8 cellular contexts compared by ENCODE assay signal in genomic region chr4:175536852-175537453, GRCh38.
DNase-seq lines count a peak whose midpoint lies in the region; ATAC-seq and TF ChIP-seq lines count a peak whose summit lies in the region.

No MANE protein-coding gene starts in this region.

- H3K79me2 ChIP-seq in HCT116 (ENCODE audit: insufficient read depth, low read length) = no peaks in the 10 kb centered on the region

- no peak overlapping the region for H3K9ac ChIP-seq in HCT116 (ENCODE audit: low read length)

- intact Hi-C loops in HCT116 (cut with micrococcal nuclease) = loop anchor here (1.0 to 10.0 kb wide), 4 partner anchors 262 to 1172 kb away; no protein-coding TSS in a partner anchor
- intact Hi-C loops in right lobe of liver (cut with DNase I) = no loop called here
- intact Hi-C loops in activated T-helper 2 cell treated with anti-CD3 and anti-CD28 coated beads, Interferon-gamma antibody, Interleukin-2, Interleukin-4, amounts not matched to agents 10 μg/mL and 5 μg/mL and 100 μg/mL, durations not matched to agents 14 hours and 24 hours and 36 hours (cut with micrococcal nuclease) = loop anchor here (10.0 kb wide), 1 partner anchor 1172 kb away; no protein-coding TSS in a partner anchor
- intact Hi-C loops in vagina (cut with DNase I) = no loop called here

- peaks cover 4% of the 10 kb centered on the region for H3K4me1 Mint-ChIP-seq in brain
- no peaks in the 10 kb centered on the region for H3K4me1 Mint-ChIP-seq in activated T-helper 2 cell treated with anti-CD3 and anti-CD28 coated beads, Interferon-gamma antibody, Interleukin-2, Interleukin-4, amounts not matched to agents 10 μg/mL and 5 μg/mL and 100 μg/mL, durations not matched to agents 14 hours and 24 hours and 36 hours (ENCODE audit: low read depth)

- H3K36me3 Mint-ChIP-seq in brain = no peaks in the 10 kb centered on the region
- H3K36me3 Mint-ChIP-seq in activated T-helper 2 cell treated with anti-CD3 and anti-CD28 coated beads, Interferon-gamma antibody, Interleukin-2, Interleukin-4, amounts not matched to agents 10 μg/mL and 5 μg/mL and 100 μg/mL, durations not matched to agents 14 hours and 24 hours and 36 hours (ENCODE audit: low read depth) = no peaks in the 10 kb centered on the region

- peaks cover 6 to 27% (median 11%) of the 10 kb centered on the region in 5 experiments for H3K9me3 Mint-ChIP-seq in brain
- peaks cover 3% of the 10 kb centered on the region for H3K9me3 Mint-ChIP-seq in activated T-helper 2 cell treated with anti-CD3 and anti-CD28 coated beads, Interferon-gamma antibody, Interleukin-2, Interleukin-4, amounts not matched to agents 10 μg/mL and 5 μg/mL and 100 μg/mL, durations not matched to agents 14 hours and 24 hours and 36 hours

- H3K27ac ChIP-seq in HCT116 (ENCODE audit: low read depth, low read length) = no peak overlapping the region
- H3K27ac ChIP-seq in right lobe of liver = peak overlapping the region in 1 of 3 donors; percentile 59
- H3K27ac ChIP-seq in vagina = no peak overlapping the region

- peaks cover 13 to 15% of the 10 kb centered on the region in 2 experiments; a peak in 3 of 4 replicates for H3K4me1 ChIP-seq in HCT116 (ENCODE audit: control insufficient read depth in 1 of 2, insufficient read depth in 2 of 2, low read length in 2 of 2)
- peaks cover 0 to 34% (median 17%) of the 10 kb centered on the region in 4 donors for H3K4me1 ChIP-seq in right lobe of liver
- H3K4me1 ChIP-seq in vagina = no peaks in the 10 kb centered on the region

- TF ChIP-seq RAD21 in HCT116 (IDR thresholded peaks at IDR 0.05; ENCODE audit: low read depth) = peak; percentile 78

- WGBS in right lobe of liver (ENCODE audit: insufficient coverage, low coverage, low lambda C conversion rate, missing lambda C conversion rate) = 23% methylated on average over 6 of the region's 6 CpGs

- no TSS peak for BruUV-seq in HCT116 (replicated peaks; lab: Mats Ljungman, UMichigan)

- TF ChIP-seq CTCF in HCT116 (IDR thresholded peaks at IDR 0.05 in 2 of 3, conservative IDR thresholded peaks at IDR 0.05 in 1 of 3; ENCODE audit: borderline replicate concordance in 1 of 3, insufficient read depth in 1 of 3, low read depth in 2 of 3, low read length in 2 of 3) (peak; percentile 38 to 55 (median 50); a peak in 4 of 6 replicates), brain (conservative IDR thresholded peaks at IDR 0.05) (peak; percentile 71 to 85), right lobe of liver (IDR thresholded peaks at IDR 0.05) (peak; percentile 42 to 69 (median 60)), vagina (IDR thresholded peaks at IDR 0.05) (peak in 1 of 3 experiments; percentile 31)

- peak; percentile 40 for DNase-seq in ELF-1 (ENCODE audit: low read depth, low spot score)
- peak; percentile 72 for DNase-seq in HCT116 (ENCODE audit: low read depth, low spot score)
- peak; percentile 7 for DNase-seq in NCI-H2081 treated with DMSO at 0.1 percent for 48 hours (lab: John Stamatoyannopoulos, UW)
- no peak for DNase-seq in right lobe of liver
- DNase-seq in activated T-helper 2 cell treated with anti-CD3 and anti-CD28 coated beads, Interferon-gamma antibody, Interleukin-2, Interleukin-4, amounts not matched to agents 10 μg/mL and 5 μg/mL and 100 μg/mL, durations not matched to agents 14 hours and 24 hours and 36 hours (ENCODE audit: low spot score) = no peak
- DNase-seq in vagina (ENCODE audit: extremely low spot score in 2 of 2) = no peak

- H2AFZ ChIP-seq in HCT116 (ENCODE audit: low read depth, low read length, poor library complexity, severe bottlenecking) = peak overlapping the region; percentile 70

- peak overlapping the region; percentile 22; the same call in 1 of the 2 replicates for H3K4me2 ChIP-seq in HCT116 (ENCODE audit: low read length)

- no peak overlapping the region for H3K4me3 Mint-ChIP-seq in brain
- no peak overlapping the region for H3K4me3 Mint-ChIP-seq in activated T-helper 2 cell treated with anti-CD3 and anti-CD28 coated beads, Interferon-gamma antibody, Interleukin-2, Interleukin-4, amounts not matched to agents 10 μg/mL and 5 μg/mL and 100 μg/mL, durations not matched to agents 14 hours and 24 hours and 36 hours (ENCODE audit: low read depth)

- CTCF ChIA-PET in HCT116 (lab: Charles Lee) = interaction anchor here (2.1 kb wide), 1 partner anchor 773 kb away, joined by 11 read pairs; no protein-coding TSS in a partner anchor

- RAD21 ChIA-PET in HCT116 (lab: Charles Lee; ENCODE audit: low non-redundant PET in 1 of 2, low total read pairs in 2 of 2, uncharacterized antibody in 2 of 2, unreplicated experiment in 2 of 2) = interaction anchor here (0.7 to 0.8 kb wide), 2 partner anchors 455 to 1166 kb away, joined by 3 read pairs; no protein-coding TSS in a partner anchor

- TF ChIP-seq POLR2A in HCT116 (IDR thresholded peaks at IDR 0.05; ENCODE audit: borderline replicate concordance, extremely low read depth, insufficient read depth, insufficient read length) (no peak), right lobe of liver (IDR thresholded peaks at IDR 0.05) (no peak), vagina (IDR thresholded peaks at IDR 0.05) (no peak)

- peaks cover 4% of the 10 kb centered on the region for H3K27me3 Mint-ChIP-seq in brain
- no peaks in the 10 kb centered on the region for H3K27me3 Mint-ChIP-seq in activated T-helper 2 cell treated with anti-CD3 and anti-CD28 coated beads, Interferon-gamma antibody, Interleukin-2, Interleukin-4, amounts not matched to agents 10 μg/mL and 5 μg/mL and 100 μg/mL, durations not matched to agents 14 hours and 24 hours and 36 hours (ENCODE audit: low read depth)

- no peak overlapping the region for H3K4me3 ChIP-seq in HCT116 (replicated peaks in 1 of 2; ENCODE audit: low read depth in 1 of 2, low read length in 2 of 2)
- H3K4me3 ChIP-seq in right lobe of liver = no peak overlapping the region
- H3K4me3 ChIP-seq in vagina = no peak overlapping the region

- POLR2A ChIA-PET in HCT116 (lab: Charles Lee) = no interaction called here

- H3K27ac Mint-ChIP-seq in brain = no peak overlapping the region
- H3K27ac Mint-ChIP-seq in activated T-helper 2 cell treated with anti-CD3 and anti-CD28 coated beads, Interferon-gamma antibody, Interleukin-2, Interleukin-4, amounts not matched to agents 10 μg/mL and 5 μg/mL and 100 μg/mL, durations not matched to agents 14 hours and 24 hours and 36 hours = no peak overlapping the region

- H3K36me3 ChIP-seq in HCT116 (ENCODE audit: control insufficient read depth in 1 of 2, insufficient read depth in 2 of 2, low read length in 2 of 2) = no peaks in the 10 kb centered on the region
- H3K36me3 ChIP-seq in right lobe of liver = no peaks in the 10 kb centered on the region
- H3K36me3 ChIP-seq in vagina = no peaks in the 10 kb centered on the region

- H3K9me3 ChIP-seq in HCT116 (ENCODE audit: control insufficient read depth in 1 of 2, insufficient read depth in 1 of 2, low read depth in 1 of 2, low read length in 2 of 2) = no peaks in the 10 kb centered on the region
- H3K9me3 ChIP-seq in right lobe of liver = no peaks in the 10 kb centered on the region
- H3K9me3 ChIP-seq in vagina = no peaks in the 10 kb centered on the region

- no peaks in the 10 kb centered on the region for H3K9me2 ChIP-seq in HCT116 (ENCODE audit: insufficient read depth)

- H3K27me3 ChIP-seq in HCT116 (ENCODE audit: insufficient read depth, low read length) (no peaks in the 10 kb centered on the region), right lobe of liver (no peaks in the 10 kb centered on the region), vagina (no peaks in the 10 kb centered on the region)

- peak; percentile 68 for ATAC-seq in HCT116
- ATAC-seq in right lobe of liver = peak in 3 of 4 donors; percentile 17 to 47 (median 45)
- ATAC-seq in GM19463 (IDR thresholded peaks at IDR 0.05; ENCODE audit: unreplicated experiment) = no peak

- H4K20me1 ChIP-seq in HCT116 (ENCODE audit: insufficient read depth) = no peaks in the 10 kb centered on the region

TF ChIP-seq in HCT116, 20 proteins besides CTCF, POLR2A, EP300 and RAD21:
- TF ChIP-seq EZH2 (IDR thresholded peaks at IDR 0.05) (no peak), TCF7L2 (IDR thresholded peaks at IDR 0.05; ENCODE audit: borderline replicate concordance, extremely low read depth, insufficient read depth, insufficient read length) (no peak), SIN3A (IDR thresholded peaks at IDR 0.05; ENCODE audit: low read depth) (no peak), MAX (IDR thresholded peaks at IDR 0.05) (no peak), ZNF274 (IDR thresholded peaks at IDR 0.05; ENCODE audit: low read depth, low read length) (no peak)
TF ChIP-seq in HCT116: peak in this region for 0.

Comparison
In these comparisons a context has a peak if more than half of its experiments do, and no peak if none do; other contexts are left out.
1. DNase-seq: peak in ELF-1 (single experiment), HCT116 (single experiment) and NCI-H2081 treated with DMSO at 0.1 percent for 48 hours (single experiment); none in right lobe of liver (0 of 3), activated T-helper 2 cell treated with anti-CD3 and anti-CD28 coated beads, Interferon-gamma antibody, Interleukin-2, Interleukin-4, amounts not matched to agents 10 μg/mL and 5 μg/mL and 100 μg/mL, durations not matched to agents 14 hours and 24 hours and 36 hours (single experiment) and vagina (0 of 2).
2. intact Hi-C loops: an anchor here in HCT116 (1.0 to 10.0 kb wide) and activated T-helper 2 cell treated with anti-CD3 and anti-CD28 coated beads, Interferon-gamma antibody, Interleukin-2, Interleukin-4, amounts not matched to agents 10 μg/mL and 5 μg/mL and 100 μg/mL, durations not matched to agents 14 hours and 24 hours and 36 hours (10.0 kb wide); none called in right lobe of liver and vagina.